In the genomic region with DNA sequence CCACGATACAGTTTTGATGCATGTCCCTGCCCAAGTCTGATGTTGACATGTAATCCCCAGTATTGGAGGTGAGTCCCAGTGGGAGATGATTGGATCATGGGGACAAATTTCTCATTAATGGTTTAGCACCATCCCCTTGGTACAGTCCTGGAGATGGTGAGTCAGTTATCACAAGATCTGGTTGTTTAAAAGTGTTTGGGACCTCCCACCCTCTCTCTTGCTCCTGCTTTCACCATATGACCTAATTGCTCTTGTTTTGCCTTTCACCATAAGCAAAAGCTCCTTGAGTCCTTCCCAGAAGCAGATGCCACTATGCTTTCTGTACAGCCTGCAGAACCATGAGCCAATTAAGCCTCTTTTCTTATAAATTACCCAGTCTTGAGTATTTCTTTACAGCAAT, we compare ENCODE assay signal across 27 cellular contexts.
"Had no signal": no experiment of that assay in that cellular context is flagged by ENCODE, and none has a peak within 500 bp of the region (broad histone marks: within the 10 kb centered on the region; RNA-seq: fewer than 3 reads in every experiment).

No MANE protein-coding gene starts in this region.

- H3K4me1 Mint-ChIP-seq: immature natural killer cell; memory B cell; mesothelial cell of epicardium; naive B cell; stimulated activated effector memory CD8-positive, alpha-beta T cell treated with anti-CD3 and anti-CD28 coated beads, Interleukin-12 subunit alpha, Interleukin-12 subunit beta, amount 100 ng/mL, for 72 hours had no signal

- H3K4me1 ChIP-seq: esophagus squamous epithelium, lower lobe of right lung, parathyroid adenoma, right atrium auricular region, stomach, thyroid gland had no signal

- H3K27ac Mint-ChIP-seq: immature natural killer cell; memory B cell; mesothelial cell of epicardium; naive B cell; natural killer cell treated with Interleukin-12 subunit alpha and Interleukin-12 subunit beta and Interleukin-15 and Interleukin-18, amount 100 ng/mL, for 72 hours; progenitor cell of endocrine pancreas; stimulated activated effector memory CD8-positive, alpha-beta T cell treated with anti-CD3 and anti-CD28 coated beads, Interleukin-12 subunit alpha, Interleukin-12 subunit beta, amount 100 ng/mL, for 72 hours; type B pancreatic cell had no signal

- DNase-seq: dermis blood vessel endothelial cell; effector memory CD4-positive, alpha-beta T cell; erythroblast; esophagus squamous epithelium; hypothalamus; immature natural killer cell; islet precursor cell; left ventricle myocardium superior; lower lobe of right lung; mucosa of descending colon; naive B cell; stimulated activated CD4-positive, alpha-beta T cell treated with anti-CD3 and anti-CD28 coated beads, Interleukin-2, amount 100 ng/mL, for 24 hours; stimulated activated CD4-positive, alpha-beta T cell treated with anti-CD3 and anti-CD28 coated beads, Interleukin-4, amount 100 ng/mL, for 24 hours; stimulated activated naive CD4-positive, alpha-beta T cell treated with Interleukin-2 at 50 U/mL for 16 hours; stomach; thyroid gland had no signal

- H3K36me3 Mint-ChIP-seq: immature natural killer cell; memory B cell; naive B cell; stimulated activated effector memory CD8-positive, alpha-beta T cell treated with anti-CD3 and anti-CD28 coated beads, Interleukin-12 subunit alpha, Interleukin-12 subunit beta, amount 100 ng/mL, for 72 hours; type B pancreatic cell had no signal

- H3K27ac ChIP-seq: coronary artery, esophagus squamous epithelium, lower lobe of right lung, parathyroid adenoma, right atrium auricular region, stomach, thyroid gland had no signal

- H3K9ac ChIP-seq: parathyroid adenoma had no signal

- ATAC-seq: left ventricle myocardium superior; lower lobe of right lung; mucosa of descending colon; natural killer cell treated with Interleukin-12 subunit alpha and Interleukin-12 subunit beta and Interleukin-15 and Interleukin-18, amount 100 ng/mL, for 72 hours; sciatic nerve; stimulated activated effector memory CD8-positive, alpha-beta T cell treated with anti-CD3 and anti-CD28 coated beads, Interleukin-12 subunit alpha, Interleukin-12 subunit beta, amount 100 ng/mL, for 72 hours had no signal

- H3K27me3 ChIP-seq: esophagus squamous epithelium, right atrium auricular region, stomach, thyroid gland had no signal

- H3K4me3 Mint-ChIP-seq: immature natural killer cell; memory B cell; mesothelial cell of epicardium; naive B cell; natural killer cell treated with Interleukin-12 subunit alpha and Interleukin-12 subunit beta and Interleukin-15 and Interleukin-18, amount 100 ng/mL, for 72 hours; neural crest cell; stimulated activated effector memory CD8-positive, alpha-beta T cell treated with anti-CD3 and anti-CD28 coated beads, Interleukin-12 subunit alpha, Interleukin-12 subunit beta, amount 100 ng/mL, for 72 hours; type B pancreatic cell had no signal

- H3K9me3 ChIP-seq: lower lobe of right lung, mucosa of descending colon, right atrium auricular region, thyroid gland had no signal

- H2AFZ ChIP-seq: parathyroid adenoma had no signal

- H3K36me3 ChIP-seq: esophagus squamous epithelium, lower lobe of right lung, right atrium auricular region, stomach, thyroid gland had no signal

- H3K27me3 Mint-ChIP-seq: memory B cell; naive B cell; natural killer cell treated with Interleukin-12 subunit alpha and Interleukin-12 subunit beta and Interleukin-15 and Interleukin-18, amount 100 ng/mL, for 72 hours; progenitor cell of endocrine pancreas; type B pancreatic cell had no signal

- H3K4me3 ChIP-seq: coronary artery, esophagus squamous epithelium, lower lobe of right lung, mucosa of descending colon, right atrium auricular region, stomach, thyroid gland had no signal
